ENCODE assay signal across 8 cellular contexts in genomic region chr3:33799202-33799551, GRCh38. TPM values are rescaled to one million over a fixed set of nuclear protein-coding genes. Genes with fewer than 3 reads are reported as not detected.
DNase-seq lines count a peak whose midpoint lies in the region; ATAC-seq and TF ChIP-seq lines count a peak whose summit lies in the region.

No MANE protein-coding gene starts in this region.

- H3K9me3 ChIP-seq in RWPE2 (ENCODE audit: severe bottlenecking) (no peaks in the 10 kb centered on the region), fibroblast of lung (ENCODE audit: control insufficient read depth, insufficient read depth, low read depth, low read length) (no peaks in the 10 kb centered on the region)

- H4K20me1 ChIP-seq in fibroblast of lung (ENCODE audit: control insufficient read depth, extremely low read depth, insufficient read depth, low read length), result no peaks in the 10 kb centered on the region

- H3K4me3 ChIP-seq in GM12865 (ENCODE audit: low read depth, low read length) (peak overlapping the region; percentile 91), RWPE2 (ENCODE audit: severe bottlenecking) (peak overlapping the region; percentile 77), fibroblast of lung (replicated peaks in 1 of 4; ENCODE audit: control extremely low read depth in 1 of 4, insufficient read depth in 1 of 4, low read depth in 3 of 4, low read length in 4 of 4) (peak overlapping the region; percentile 89 to 98 (median 95)), rectal smooth muscle tissue (ENCODE audit: low read length) (peak overlapping the region; percentile 92)

- H3K4me1 ChIP-seq in RWPE2 (ENCODE audit: insufficient read depth, poor library complexity, severe bottlenecking) (peaks cover 18% of the 10 kb centered on the region), fibroblast of lung (ENCODE audit: control insufficient read depth, extremely low read depth, insufficient read depth, low read length) (no peaks in the 10 kb centered on the region), rectal smooth muscle tissue (ENCODE audit: control insufficient read depth, insufficient read depth, low read length) (peaks cover 13% of the 10 kb centered on the region)

- peaks cover 22% of the 10 kb centered on the region for H3K36me3 ChIP-seq in RWPE2 (ENCODE audit: low read depth)
- no peaks in the 10 kb centered on the region for H3K36me3 ChIP-seq in fibroblast of lung (ENCODE audit: control insufficient read depth, insufficient read depth, low read length)
- H3K36me3 ChIP-seq in rectal smooth muscle tissue (ENCODE audit: control insufficient read depth, insufficient read depth, low read length), result peaks cover 2% of the 10 kb centered on the region

- peak overlapping the region; percentile 86 for H3K4me2 ChIP-seq in fibroblast of lung (ENCODE audit: extremely low read depth, insufficient read depth, low read length)

- peak; percentile 2; the same call in 2 of the 3 replicates for ATAC-seq in RWPE2 (ENCODE audit: low read depth)
- no peak for ATAC-seq in HG02610 (IDR thresholded peaks at IDR 0.05; ENCODE audit: unreplicated experiment)

- H3K9ac ChIP-seq in fibroblast of lung (ENCODE audit: insufficient read depth, low read length) (peak overlapping the region; percentile 98), rectal smooth muscle tissue (ENCODE audit: low read length) (peak overlapping the region; percentile 74)

- H3K27me3 ChIP-seq in RWPE2 (ENCODE audit: insufficient read depth, poor library complexity, severe bottlenecking) (no peaks in the 10 kb centered on the region), fibroblast of lung (ENCODE audit: control insufficient read depth, insufficient read depth, low read length) (no peaks in the 10 kb centered on the region), rectal smooth muscle tissue (ENCODE audit: control insufficient read depth, insufficient read depth, low read length) (no peaks in the 10 kb centered on the region)

- no peak for DNase-seq in GM12865 (ENCODE audit: low read depth)
- no peak for DNase-seq in RWPE2 (ENCODE audit: low spot score)
- DNase-seq in fibroblast of lung (ENCODE audit: low read depth in 2 of 2), result no peak
- no peak for DNase-seq in stimulated activated CD4-positive, alpha-beta T cell treated with anti-CD3 and anti-CD28 coated beads, Interleukin-1b, Interleukin-23, amount 100 ng/mL, for 48 hours
- no peak for DNase-seq in NCI-H2196 treated with DMSO at 0.1 percent for 48 hours (lab: John Stamatoyannopoulos, UW; ENCODE audit: unreplicated experiment)
- no peak for DNase-seq in NCI-H345 treated with DMSO at 0.1 percent for 48 hours (lab: John Stamatoyannopoulos, UW; ENCODE audit: unreplicated experiment)

- H3K27ac ChIP-seq in RWPE2 (ENCODE audit: poor library complexity, severe bottlenecking) (peak overlapping the region; percentile 84), fibroblast of lung (ENCODE audit: insufficient read depth, low read length) (peak overlapping the region; percentile 99), rectal smooth muscle tissue (ENCODE audit: low read depth, low read length) (peak overlapping the region; percentile 95)

- TF ChIP-seq CTCF in GM12865 (IDR thresholded peaks at IDR 0.05; ENCODE audit: insufficient read depth, low read depth, low read length, missing control alignments) (no peak), RWPE2 (IDR thresholded peaks at IDR 0.05; ENCODE audit: poor library complexity, severe bottlenecking) (no peak), fibroblast of lung (conservative IDR thresholded peaks at IDR 0.05 in 1 of 2, IDR thresholded peaks at IDR 0.05 in 1 of 2; ENCODE audit: low read depth in 1 of 2, low read length in 2 of 2) (no peak)

- peak overlapping the region; percentile 54 for H2AFZ ChIP-seq in fibroblast of lung (ENCODE audit: low read length)

- peaks cover 61% of the 10 kb centered on the region for H3K79me2 ChIP-seq in fibroblast of lung (ENCODE audit: control insufficient read depth, insufficient read depth, low read length)

RNA-seq across cellular contexts. Expression of gene PDCD6IP, which starts 0.7 kb away (rescaled TPM):
- 76.5 and 99.4 TPM in 2 replicates for total RNA-seq in fibroblast of lung
- polyA plus RNA-seq in fibroblast of lung, result 121 and 146 TPM in 2 replicates
- 81.3 and 115 TPM in 2 replicates for polyA plus RNA-seq in fibroblast of lung (2012)
- 61.1 and 63.4 TPM in 2 replicates for polyA minus RNA-seq in fibroblast of lung (ENCODE audit: low replicate concordance)
